Comparison of ENCODE assay signal across 1 cellular context in the genomic region with DNA sequence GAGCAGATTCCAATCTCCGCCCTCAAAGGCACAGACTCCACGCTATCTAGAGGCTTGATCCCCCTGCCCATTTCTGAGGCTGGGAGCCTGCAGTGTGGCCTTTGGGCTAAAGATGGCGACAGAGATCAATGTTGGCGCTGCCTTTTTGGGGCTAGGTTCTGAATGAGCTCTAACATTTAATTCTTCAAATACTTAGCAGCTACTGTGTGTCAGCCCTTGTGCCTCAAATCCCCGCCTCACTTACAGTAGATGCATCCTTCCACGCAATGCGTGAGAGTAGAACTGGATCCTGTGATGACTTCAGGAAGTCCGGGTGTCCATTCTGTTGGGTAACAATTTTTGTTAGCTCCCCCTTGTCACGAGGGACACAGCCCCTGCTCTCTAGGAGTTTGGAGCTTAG.
TF ChIP-seq lines count a peak whose summit lies in the region.

No MANE protein-coding gene starts in this region.

TF ChIP-seq in HepG2, 621 proteins besides CTCF, POLR2A, EP300 and RAD21 (continued from another document and continues in another):
- TF ChIP-seq, protein P1, sequence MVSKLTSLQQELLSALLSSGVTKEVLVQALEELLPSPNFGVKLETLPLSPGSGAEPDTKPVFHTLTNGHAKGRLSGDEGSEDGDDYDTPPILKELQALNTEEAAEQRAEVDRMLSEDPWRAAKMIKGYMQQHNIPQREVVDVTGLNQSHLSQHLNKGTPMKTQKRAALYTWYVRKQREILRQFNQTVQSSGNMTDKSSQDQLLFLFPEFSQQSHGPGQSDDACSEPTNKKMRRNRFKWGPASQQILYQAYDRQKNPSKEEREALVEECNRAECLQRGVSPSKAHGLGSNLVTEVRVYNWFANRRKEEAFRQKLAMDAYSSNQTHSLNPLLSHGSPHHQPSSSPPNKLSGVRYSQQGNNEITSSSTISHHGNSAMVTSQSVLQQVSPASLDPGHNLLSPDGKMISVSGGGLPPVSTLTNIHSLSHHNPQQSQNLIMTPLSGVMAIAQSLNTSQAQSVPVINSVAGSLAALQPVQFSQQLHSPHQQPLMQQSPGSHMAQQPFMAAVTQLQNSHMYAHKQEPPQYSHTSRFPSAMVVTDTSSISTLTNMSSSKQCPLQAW (CRISPR knock-in tag; IDR thresholded peaks at IDR 0.05): peak; percentile 61
- TF ChIP-seq ZNF205 (CRISPR knock-in tag; IDR thresholded peaks at IDR 0.05): 0 out of 2 replicates have a peak, but pooled peaks have one; percentile 23
- TF ChIP-seq SMC3 (IDR thresholded peaks at IDR 0.05; ENCODE audit: low read length): peak; percentile 91
- no peak for TF ChIP-seq TBX3 (IDR thresholded peaks at IDR 0.05; ENCODE audit: borderline replicate concordance)
- TF ChIP-seq ZNF614 (CRISPR knock-in tag; IDR thresholded peaks at IDR 0.05; ENCODE audit: borderline replicate concordance): 0 out of 2 replicates have a peak, but pooled peaks have one; percentile 46
- no peak for TF ChIP-seq RAD51 (IDR thresholded peaks at IDR 0.05; ENCODE audit: borderline replicate concordance)
- peak; percentile 62; the same call in 1 of the 2 replicates for TF ChIP-seq ZNF317 (CRISPR knock-in tag; IDR thresholded peaks at IDR 0.05)
- TF ChIP-seq, protein P2, sequence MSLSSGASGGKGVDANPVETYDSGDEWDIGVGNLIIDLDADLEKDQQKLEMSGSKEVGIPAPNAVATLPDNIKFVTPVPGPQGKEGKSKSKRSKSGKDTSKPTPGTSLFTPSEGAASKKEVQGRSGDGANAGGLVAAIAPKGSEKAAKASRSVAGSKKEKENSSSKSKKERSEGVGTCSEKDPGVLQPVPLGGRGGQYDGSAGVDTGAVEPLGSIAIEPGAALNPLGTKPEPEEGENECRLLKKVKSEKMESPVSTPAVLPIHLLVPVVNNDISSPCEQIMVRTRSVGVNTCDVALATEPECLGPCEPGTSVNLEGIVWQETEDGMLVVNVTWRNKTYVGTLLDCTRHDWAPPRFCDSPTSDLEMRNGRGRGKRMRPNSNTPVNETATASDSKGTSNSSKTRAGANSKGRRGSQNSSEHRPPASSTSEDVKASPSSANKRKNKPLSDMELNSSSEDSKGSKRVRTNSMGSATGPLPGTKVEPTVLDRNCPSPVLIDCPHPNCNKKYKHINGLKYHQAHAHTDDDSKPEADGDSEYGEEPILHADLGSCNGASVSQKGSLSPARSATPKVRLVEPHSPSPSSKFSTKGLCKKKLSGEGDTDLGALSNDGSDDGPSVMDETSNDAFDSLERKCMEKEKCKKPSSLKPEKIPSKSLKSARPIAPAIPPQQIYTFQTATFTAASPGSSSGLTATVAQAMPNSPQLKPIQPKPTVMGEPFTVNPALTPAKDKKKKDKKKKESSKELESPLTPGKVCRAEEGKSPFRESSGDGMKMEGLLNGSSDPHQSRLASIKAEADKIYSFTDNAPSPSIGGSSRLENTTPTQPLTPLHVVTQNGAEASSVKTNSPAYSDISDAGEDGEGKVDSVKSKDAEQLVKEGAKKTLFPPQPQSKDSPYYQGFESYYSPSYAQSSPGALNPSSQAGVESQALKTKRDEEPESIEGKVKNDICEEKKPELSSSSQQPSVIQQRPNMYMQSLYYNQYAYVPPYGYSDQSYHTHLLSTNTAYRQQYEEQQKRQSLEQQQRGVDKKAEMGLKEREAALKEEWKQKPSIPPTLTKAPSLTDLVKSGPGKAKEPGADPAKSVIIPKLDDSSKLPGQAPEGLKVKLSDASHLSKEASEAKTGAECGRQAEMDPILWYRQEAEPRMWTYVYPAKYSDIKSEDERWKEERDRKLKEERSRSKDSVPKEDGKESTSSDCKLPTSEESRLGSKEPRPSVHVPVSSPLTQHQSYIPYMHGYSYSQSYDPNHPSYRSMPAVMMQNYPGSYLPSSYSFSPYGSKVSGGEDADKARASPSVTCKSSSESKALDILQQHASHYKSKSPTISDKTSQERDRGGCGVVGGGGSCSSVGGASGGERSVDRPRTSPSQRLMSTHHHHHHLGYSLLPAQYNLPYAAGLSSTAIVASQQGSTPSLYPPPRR (CRISPR knock-in tag; IDR thresholded peaks at IDR 0.05; ENCODE audit: borderline replicate concordance): no peak
- TF ChIP-seq ZNF263 (CRISPR knock-in tag; IDR thresholded peaks at IDR 0.05): peak; percentile 73
- 0 out of 2 replicates have a peak, but pooled peaks have one; percentile 60 for TF ChIP-seq AHR (CRISPR knock-in tag; IDR thresholded peaks at IDR 0.05)
- TF ChIP-seq ZMYM3 (CRISPR knock-in tag; IDR thresholded peaks at IDR 0.05): peak; percentile 85
- no peak for TF ChIP-seq RFXAP (CRISPR knock-in tag; IDR thresholded peaks at IDR 0.05; ENCODE audit: borderline replicate concordance)
- TF ChIP-seq, protein P3, sequence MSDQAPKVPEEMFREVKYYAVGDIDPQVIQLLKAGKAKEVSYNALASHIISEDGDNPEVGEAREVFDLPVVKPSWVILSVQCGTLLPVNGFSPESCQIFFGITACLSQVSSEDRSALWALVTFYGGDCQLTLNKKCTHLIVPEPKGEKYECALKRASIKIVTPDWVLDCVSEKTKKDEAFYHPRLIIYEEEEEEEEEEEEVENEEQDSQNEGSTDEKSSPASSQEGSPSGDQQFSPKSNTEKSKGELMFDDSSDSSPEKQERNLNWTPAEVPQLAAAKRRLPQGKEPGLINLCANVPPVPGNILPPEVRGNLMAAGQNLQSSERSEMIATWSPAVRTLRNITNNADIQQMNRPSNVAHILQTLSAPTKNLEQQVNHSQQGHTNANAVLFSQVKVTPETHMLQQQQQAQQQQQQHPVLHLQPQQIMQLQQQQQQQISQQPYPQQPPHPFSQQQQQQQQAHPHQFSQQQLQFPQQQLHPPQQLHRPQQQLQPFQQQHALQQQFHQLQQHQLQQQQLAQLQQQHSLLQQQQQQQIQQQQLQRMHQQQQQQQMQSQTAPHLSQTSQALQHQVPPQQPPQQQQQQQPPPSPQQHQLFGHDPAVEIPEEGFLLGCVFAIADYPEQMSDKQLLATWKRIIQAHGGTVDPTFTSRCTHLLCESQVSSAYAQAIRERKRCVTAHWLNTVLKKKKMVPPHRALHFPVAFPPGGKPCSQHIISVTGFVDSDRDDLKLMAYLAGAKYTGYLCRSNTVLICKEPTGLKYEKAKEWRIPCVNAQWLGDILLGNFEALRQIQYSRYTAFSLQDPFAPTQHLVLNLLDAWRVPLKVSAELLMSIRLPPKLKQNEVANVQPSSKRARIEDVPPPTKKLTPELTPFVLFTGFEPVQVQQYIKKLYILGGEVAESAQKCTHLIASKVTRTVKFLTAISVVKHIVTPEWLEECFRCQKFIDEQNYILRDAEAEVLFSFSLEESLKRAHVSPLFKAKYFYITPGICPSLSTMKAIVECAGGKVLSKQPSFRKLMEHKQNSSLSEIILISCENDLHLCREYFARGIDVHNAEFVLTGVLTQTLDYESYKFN (CRISPR knock-in tag; conservative IDR thresholded peaks at IDR 0.05): 0 out of 2 replicates have a peak, but pooled peaks have one; percentile 21
- no peak for TF ChIP-seq NR2F6 (IDR thresholded peaks at IDR 0.05)
- TF ChIP-seq NR2F6 (CRISPR knock-in tag; IDR thresholded peaks at IDR 0.05): peak; percentile 20; the same call in 1 of the 2 replicates
- TF ChIP-seq KLF6 (CRISPR knock-in tag; IDR thresholded peaks at IDR 0.05): 0 out of 2 replicates have a peak, but pooled peaks have one; percentile 19
- peak; percentile 21; the same call in 1 of the 2 replicates for TF ChIP-seq KDM5B (CRISPR knock-in tag; IDR thresholded peaks at IDR 0.05; ENCODE audit: borderline replicate concordance)
- 0 out of 2 replicates have a peak, but pooled peaks have one; percentile 42 for TF ChIP-seq MAZ (IDR thresholded peaks at IDR 0.05; ENCODE audit: borderline replicate concordance, low read depth, low read length)
- peak; percentile 55; the same call in 1 of the 2 replicates for TF ChIP-seq MAZ (CRISPR knock-in tag; IDR thresholded peaks at IDR 0.05; ENCODE audit: low read depth)
- TF ChIP-seq, protein P4, sequence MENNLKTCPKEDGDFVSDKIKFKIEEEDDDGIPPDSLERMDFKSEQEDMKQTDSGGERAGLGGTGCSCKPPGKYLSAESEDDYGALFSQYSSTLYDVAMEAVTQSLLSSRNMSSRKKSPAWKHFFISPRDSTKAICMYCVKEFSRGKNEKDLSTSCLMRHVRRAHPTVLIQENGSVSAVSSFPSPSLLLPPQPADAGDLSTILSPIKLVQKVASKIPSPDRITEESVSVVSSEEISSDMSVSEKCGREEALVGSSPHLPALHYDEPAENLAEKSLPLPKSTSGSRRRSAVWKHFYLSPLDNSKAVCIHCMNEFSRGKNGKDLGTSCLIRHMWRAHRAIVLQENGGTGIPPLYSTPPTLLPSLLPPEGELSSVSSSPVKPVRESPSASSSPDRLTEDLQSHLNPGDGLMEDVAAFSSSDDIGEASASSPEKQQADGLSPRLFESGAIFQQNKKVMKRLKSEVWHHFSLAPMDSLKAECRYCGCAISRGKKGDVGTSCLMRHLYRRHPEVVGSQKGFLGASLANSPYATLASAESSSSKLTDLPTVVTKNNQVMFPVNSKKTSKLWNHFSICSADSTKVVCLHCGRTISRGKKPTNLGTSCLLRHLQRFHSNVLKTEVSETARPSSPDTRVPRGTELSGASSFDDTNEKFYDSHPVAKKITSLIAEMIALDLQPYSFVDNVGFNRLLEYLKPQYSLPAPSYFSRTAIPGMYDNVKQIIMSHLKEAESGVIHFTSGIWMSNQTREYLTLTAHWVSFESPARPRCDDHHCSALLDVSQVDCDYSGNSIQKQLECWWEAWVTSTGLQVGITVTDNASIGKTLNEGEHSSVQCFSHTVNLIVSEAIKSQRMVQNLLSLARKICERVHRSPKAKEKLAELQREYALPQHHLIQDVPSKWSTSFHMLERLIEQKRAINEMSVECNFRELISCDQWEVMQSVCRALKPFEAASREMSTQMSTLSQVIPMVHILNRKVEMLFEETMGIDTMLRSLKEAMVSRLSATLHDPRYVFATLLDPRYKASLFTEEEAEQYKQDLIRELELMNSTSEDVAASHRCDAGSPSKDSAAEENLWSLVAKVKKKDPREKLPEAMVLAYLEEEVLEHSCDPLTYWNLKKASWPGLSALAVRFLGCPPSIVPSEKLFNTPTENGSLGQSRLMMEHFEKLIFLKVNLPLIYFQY (CRISPR knock-in tag; IDR thresholded peaks at IDR 0.05; ENCODE audit: borderline replicate concordance): peak; percentile 63
- TF ChIP-seq ZNF331 (CRISPR knock-in tag; IDR thresholded peaks at IDR 0.05): 0 out of 2 replicates have a peak, but pooled peaks have one; percentile 32
- TF ChIP-seq, protein P5, sequence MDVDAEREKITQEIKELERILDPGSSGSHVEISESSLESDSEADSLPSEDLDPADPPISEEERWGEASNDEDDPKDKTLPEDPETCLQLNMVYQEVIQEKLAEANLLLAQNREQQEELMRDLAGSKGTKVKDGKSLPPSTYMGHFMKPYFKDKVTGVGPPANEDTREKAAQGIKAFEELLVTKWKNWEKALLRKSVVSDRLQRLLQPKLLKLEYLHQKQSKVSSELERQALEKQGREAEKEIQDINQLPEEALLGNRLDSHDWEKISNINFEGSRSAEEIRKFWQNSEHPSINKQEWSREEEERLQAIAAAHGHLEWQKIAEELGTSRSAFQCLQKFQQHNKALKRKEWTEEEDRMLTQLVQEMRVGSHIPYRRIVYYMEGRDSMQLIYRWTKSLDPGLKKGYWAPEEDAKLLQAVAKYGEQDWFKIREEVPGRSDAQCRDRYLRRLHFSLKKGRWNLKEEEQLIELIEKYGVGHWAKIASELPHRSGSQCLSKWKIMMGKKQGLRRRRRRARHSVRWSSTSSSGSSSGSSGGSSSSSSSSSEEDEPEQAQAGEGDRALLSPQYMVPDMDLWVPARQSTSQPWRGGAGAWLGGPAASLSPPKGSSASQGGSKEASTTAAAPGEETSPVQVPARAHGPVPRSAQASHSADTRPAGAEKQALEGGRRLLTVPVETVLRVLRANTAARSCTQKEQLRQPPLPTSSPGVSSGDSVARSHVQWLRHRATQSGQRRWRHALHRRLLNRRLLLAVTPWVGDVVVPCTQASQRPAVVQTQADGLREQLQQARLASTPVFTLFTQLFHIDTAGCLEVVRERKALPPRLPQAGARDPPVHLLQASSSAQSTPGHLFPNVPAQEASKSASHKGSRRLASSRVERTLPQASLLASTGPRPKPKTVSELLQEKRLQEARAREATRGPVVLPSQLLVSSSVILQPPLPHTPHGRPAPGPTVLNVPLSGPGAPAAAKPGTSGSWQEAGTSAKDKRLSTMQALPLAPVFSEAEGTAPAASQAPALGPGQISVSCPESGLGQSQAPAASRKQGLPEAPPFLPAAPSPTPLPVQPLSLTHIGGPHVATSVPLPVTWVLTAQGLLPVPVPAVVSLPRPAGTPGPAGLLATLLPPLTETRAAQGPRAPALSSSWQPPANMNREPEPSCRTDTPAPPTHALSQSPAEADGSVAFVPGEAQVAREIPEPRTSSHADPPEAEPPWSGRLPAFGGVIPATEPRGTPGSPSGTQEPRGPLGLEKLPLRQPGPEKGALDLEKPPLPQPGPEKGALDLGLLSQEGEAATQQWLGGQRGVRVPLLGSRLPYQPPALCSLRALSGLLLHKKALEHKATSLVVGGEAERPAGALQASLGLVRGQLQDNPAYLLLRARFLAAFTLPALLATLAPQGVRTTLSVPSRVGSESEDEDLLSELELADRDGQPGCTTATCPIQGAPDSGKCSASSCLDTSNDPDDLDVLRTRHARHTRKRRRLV (CRISPR knock-in tag; IDR thresholded peaks at IDR 0.05): no peak
- TF ChIP-seq ZNF644 (CRISPR knock-in tag; IDR thresholded peaks at IDR 0.05; ENCODE audit: low read depth): peak; percentile 5; the same call in 1 of the 2 replicates
- TF ChIP-seq GATAD1 (CRISPR knock-in tag; IDR thresholded peaks at IDR 0.05): peak; percentile 35; the same call in 1 of the 2 replicates
- TF ChIP-seq ZNF782 (CRISPR knock-in tag; IDR thresholded peaks at IDR 0.05; ENCODE audit: borderline replicate concordance): peak; percentile 48; the same call in 1 of the 2 replicates
- TF ChIP-seq RELA (CRISPR knock-in tag; IDR thresholded peaks at IDR 0.05): peak; percentile 50; the same call in 1 of the 2 replicates
- TF ChIP-seq XRCC5 (optimal IDR thresholded peaks at IDR 0.05; ENCODE audit: low read length): peak; percentile 69
- TF ChIP-seq JARID2 (CRISPR knock-in tag; IDR thresholded peaks at IDR 0.05; ENCODE audit: insufficient replicate concordance): no peak
- peak; percentile 31; the same call in 1 of the 2 replicates for TF ChIP-seq HDAC2 (CRISPR knock-in tag; IDR thresholded peaks at IDR 0.05)
- no peak for TF ChIP-seq AGO1 (IDR thresholded peaks at IDR 0.05; ENCODE audit: low read depth, low read length, poor library complexity, severe bottlenecking)
- peak; percentile 46; the same call in 1 of the 2 replicates for TF ChIP-seq ZNF747 (CRISPR knock-in tag; IDR thresholded peaks at IDR 0.05; ENCODE audit: borderline replicate concordance)
- TF ChIP-seq STAG1 (CRISPR knock-in tag; IDR thresholded peaks at IDR 0.05): peak; percentile 98
- no peak for TF ChIP-seq RCOR2 (CRISPR knock-in tag; IDR thresholded peaks at IDR 0.05)
- TF ChIP-seq, protein P6, sequence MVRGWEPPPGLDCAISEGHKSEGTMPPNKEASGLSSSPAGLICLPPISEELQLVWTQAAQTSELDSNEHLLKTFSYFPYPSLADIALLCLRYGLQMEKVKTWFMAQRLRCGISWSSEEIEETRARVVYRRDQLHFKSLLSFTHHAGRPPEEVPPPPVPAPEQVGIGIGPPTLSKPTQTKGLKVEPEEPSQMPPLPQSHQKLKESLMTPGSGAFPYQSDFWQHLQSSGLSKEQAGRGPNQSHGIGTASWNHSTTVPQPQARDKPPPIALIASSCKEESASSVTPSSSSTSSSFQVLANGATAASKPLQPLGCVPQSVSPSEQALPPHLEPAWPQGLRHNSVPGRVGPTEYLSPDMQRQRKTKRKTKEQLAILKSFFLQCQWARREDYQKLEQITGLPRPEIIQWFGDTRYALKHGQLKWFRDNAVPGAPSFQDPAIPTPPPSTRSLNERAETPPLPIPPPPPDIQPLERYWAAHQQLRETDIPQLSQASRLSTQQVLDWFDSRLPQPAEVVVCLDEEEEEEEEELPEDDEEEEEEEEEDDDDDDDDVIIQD (CRISPR knock-in tag; IDR thresholded peaks at IDR 0.05; ENCODE audit: low read depth): 0 out of 2 replicates have a peak, but pooled peaks have one; percentile 30
- TF ChIP-seq ZNF790 (CRISPR knock-in tag; IDR thresholded peaks at IDR 0.05; ENCODE audit: borderline replicate concordance): 0 out of 2 replicates have a peak, but pooled peaks have one; percentile 37
- 0 out of 2 replicates have a peak, but pooled peaks have one; percentile 31 for TF ChIP-seq ZMYM2 (CRISPR knock-in tag; IDR thresholded peaks at IDR 0.05)
- TF ChIP-seq KLF16 (CRISPR knock-in tag; IDR thresholded peaks at IDR 0.05): peak in 1 of 2 experiments; percentile 75; a peak in 1 of 4 replicates
